In genomic region chr21:15283138-15283537, GRCh38 we compare ENCODE assay signal across 2 cellular contexts.
TF ChIP-seq lines count a peak whose summit lies in the region.

No MANE protein-coding gene starts in this region.

TF ChIP-seq in SK-N-SH, 30 proteins besides CTCF, POLR2A, EP300 and RAD21:
- TF ChIP-seq, protein P1, sequence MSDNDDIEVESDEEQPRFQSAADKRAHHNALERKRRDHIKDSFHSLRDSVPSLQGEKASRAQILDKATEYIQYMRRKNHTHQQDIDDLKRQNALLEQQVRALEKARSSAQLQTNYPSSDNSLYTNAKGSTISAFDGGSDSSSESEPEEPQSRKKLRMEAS (IDR thresholded peaks at IDR 0.05; ENCODE audit: low read depth) = no peak
- TF ChIP-seq RCOR1 (IDR thresholded peaks at IDR 0.05; ENCODE audit: low read length) (no peak), JUND (IDR thresholded peaks at IDR 0.05) (no peak), CHD2 (IDR thresholded peaks at IDR 0.05; ENCODE audit: low read length, partially characterized antibody) (no peak), NFIC (IDR thresholded peaks at IDR 0.05; ENCODE audit: borderline replicate concordance) (no peak), NRF1 (IDR thresholded peaks at IDR 0.05; ENCODE audit: low read depth, low read length) (no peak), GATA2 (CRISPR knock-in tag; IDR thresholded peaks at IDR 0.05) (no peak), USF1 (IDR thresholded peaks at IDR 0.05; ENCODE audit: borderline replicate concordance, low read depth) (no peak), RFX5 (IDR thresholded peaks at IDR 0.05; ENCODE audit: low read length) (no peak), POLR2AphosphoS5 (IDR thresholded peaks at IDR 0.05; ENCODE audit: low read depth, low read length) (no peak), ZBTB33 (IDR thresholded peaks at IDR 0.05; ENCODE audit: borderline replicate concordance, low read depth) (no peak), SIN3A (IDR thresholded peaks at IDR 0.05; ENCODE audit: borderline replicate concordance, low read depth, low read length) (no peak)
- TF ChIP-seq, protein P2, sequence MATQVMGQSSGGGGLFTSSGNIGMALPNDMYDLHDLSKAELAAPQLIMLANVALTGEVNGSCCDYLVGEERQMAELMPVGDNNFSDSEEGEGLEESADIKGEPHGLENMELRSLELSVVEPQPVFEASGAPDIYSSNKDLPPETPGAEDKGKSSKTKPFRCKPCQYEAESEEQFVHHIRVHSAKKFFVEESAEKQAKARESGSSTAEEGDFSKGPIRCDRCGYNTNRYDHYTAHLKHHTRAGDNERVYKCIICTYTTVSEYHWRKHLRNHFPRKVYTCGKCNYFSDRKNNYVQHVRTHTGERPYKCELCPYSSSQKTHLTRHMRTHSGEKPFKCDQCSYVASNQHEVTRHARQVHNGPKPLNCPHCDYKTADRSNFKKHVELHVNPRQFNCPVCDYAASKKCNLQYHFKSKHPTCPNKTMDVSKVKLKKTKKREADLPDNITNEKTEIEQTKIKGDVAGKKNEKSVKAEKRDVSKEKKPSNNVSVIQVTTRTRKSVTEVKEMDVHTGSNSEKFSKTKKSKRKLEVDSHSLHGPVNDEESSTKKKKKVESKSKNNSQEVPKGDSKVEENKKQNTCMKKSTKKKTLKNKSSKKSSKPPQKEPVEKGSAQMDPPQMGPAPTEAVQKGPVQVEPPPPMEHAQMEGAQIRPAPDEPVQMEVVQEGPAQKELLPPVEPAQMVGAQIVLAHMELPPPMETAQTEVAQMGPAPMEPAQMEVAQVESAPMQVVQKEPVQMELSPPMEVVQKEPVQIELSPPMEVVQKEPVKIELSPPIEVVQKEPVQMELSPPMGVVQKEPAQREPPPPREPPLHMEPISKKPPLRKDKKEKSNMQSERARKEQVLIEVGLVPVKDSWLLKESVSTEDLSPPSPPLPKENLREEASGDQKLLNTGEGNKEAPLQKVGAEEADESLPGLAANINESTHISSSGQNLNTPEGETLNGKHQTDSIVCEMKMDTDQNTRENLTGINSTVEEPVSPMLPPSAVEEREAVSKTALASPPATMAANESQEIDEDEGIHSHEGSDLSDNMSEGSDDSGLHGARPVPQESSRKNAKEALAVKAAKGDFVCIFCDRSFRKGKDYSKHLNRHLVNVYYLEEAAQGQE (IDR thresholded peaks at IDR 0.05; ENCODE audit: low read depth, low read length) = no peak

TF ChIP-seq in SK-N-SH treated with all-trans-retinoic acid at 6 μM for 48 hours, 23 proteins besides CTCF, POLR2A, EP300 and RAD21 (continued from another document):
- no peak for TF ChIP-seq TCF4 (CRISPR knock-in tag; IDR thresholded peaks at IDR 0.05; ENCODE audit: borderline replicate concordance)
- no peak for TF ChIP-seq BACH2 (CRISPR knock-in tag; IDR thresholded peaks at IDR 0.05; ENCODE audit: borderline replicate concordance)
- TF ChIP-seq ISL1 (CRISPR knock-in tag; IDR thresholded peaks at IDR 0.05) = no peak
- TF ChIP-seq, protein P3, sequence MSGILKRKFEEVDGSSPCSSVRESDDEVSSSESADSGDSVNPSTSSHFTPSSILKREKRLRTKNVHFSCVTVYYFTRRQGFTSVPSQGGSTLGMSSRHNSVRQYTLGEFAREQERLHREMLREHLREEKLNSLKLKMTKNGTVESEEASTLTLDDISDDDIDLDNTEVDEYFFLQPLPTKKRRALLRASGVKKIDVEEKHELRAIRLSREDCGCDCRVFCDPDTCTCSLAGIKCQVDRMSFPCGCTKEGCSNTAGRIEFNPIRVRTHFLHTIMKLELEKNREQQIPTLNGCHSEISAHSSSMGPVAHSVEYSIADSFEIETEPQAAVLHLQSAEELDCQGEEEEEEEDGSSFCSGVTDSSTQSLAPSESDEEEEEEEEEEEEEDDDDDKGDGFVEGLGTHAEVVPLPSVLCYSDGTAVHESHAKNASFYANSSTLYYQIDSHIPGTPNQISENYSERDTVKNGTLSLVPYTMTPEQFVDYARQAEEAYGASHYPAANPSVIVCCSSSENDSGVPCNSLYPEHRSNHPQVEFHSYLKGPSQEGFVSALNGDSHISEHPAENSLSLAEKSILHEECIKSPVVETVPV (CRISPR knock-in tag; IDR thresholded peaks at IDR 0.05) = no peak
- TF ChIP-seq, protein P4, sequence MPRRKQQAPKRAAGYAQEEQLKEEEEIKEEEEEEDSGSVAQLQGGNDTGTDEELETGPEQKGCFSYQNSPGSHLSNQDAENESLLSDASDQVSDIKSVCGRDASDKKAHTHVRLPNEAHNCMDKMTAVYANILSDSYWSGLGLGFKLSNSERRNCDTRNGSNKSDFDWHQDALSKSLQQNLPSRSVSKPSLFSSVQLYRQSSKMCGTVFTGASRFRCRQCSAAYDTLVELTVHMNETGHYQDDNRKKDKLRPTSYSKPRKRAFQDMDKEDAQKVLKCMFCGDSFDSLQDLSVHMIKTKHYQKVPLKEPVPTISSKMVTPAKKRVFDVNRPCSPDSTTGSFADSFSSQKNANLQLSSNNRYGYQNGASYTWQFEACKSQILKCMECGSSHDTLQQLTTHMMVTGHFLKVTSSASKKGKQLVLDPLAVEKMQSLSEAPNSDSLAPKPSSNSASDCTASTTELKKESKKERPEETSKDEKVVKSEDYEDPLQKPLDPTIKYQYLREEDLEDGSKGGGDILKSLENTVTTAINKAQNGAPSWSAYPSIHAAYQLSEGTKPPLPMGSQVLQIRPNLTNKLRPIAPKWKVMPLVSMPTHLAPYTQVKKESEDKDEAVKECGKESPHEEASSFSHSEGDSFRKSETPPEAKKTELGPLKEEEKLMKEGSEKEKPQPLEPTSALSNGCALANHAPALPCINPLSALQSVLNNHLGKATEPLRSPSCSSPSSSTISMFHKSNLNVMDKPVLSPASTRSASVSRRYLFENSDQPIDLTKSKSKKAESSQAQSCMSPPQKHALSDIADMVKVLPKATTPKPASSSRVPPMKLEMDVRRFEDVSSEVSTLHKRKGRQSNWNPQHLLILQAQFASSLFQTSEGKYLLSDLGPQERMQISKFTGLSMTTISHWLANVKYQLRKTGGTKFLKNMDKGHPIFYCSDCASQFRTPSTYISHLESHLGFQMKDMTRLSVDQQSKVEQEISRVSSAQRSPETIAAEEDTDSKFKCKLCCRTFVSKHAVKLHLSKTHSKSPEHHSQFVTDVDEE (CRISPR knock-in tag; IDR thresholded peaks at IDR 0.05) = no peak
- no peak for TF ChIP-seq ZC3H10 (CRISPR knock-in tag; IDR thresholded peaks at IDR 0.05)
- no peak for TF ChIP-seq OSR1 (CRISPR knock-in tag; IDR thresholded peaks at IDR 0.05)
- no peak for TF ChIP-seq RARB (CRISPR knock-in tag; IDR thresholded peaks at IDR 0.05)
- TF ChIP-seq ZNF8 (CRISPR knock-in tag; IDR thresholded peaks at IDR 0.05) = no peak
- no peak for TF ChIP-seq ZNF70 (CRISPR knock-in tag; IDR thresholded peaks at IDR 0.05)
- TF ChIP-seq ARNTL (CRISPR knock-in tag; IDR thresholded peaks at IDR 0.05; ENCODE audit: borderline replicate concordance, low read depth) = no peak
- no peak for TF ChIP-seq PATZ1 (CRISPR knock-in tag; IDR thresholded peaks at IDR 0.05; ENCODE audit: borderline replicate concordance)
- no peak for TF ChIP-seq ZFP3 (CRISPR knock-in tag; IDR thresholded peaks at IDR 0.05)
- TF ChIP-seq TOX (CRISPR knock-in tag; IDR thresholded peaks at IDR 0.05; ENCODE audit: borderline replicate concordance) = no peak
TF ChIP-seq in SK-N-SH treated with all-trans-retinoic acid at 6 μM for 48 hours: peak in this region for 0.
